ENCODE assay signal across 1 cellular context in the genomic region with DNA sequence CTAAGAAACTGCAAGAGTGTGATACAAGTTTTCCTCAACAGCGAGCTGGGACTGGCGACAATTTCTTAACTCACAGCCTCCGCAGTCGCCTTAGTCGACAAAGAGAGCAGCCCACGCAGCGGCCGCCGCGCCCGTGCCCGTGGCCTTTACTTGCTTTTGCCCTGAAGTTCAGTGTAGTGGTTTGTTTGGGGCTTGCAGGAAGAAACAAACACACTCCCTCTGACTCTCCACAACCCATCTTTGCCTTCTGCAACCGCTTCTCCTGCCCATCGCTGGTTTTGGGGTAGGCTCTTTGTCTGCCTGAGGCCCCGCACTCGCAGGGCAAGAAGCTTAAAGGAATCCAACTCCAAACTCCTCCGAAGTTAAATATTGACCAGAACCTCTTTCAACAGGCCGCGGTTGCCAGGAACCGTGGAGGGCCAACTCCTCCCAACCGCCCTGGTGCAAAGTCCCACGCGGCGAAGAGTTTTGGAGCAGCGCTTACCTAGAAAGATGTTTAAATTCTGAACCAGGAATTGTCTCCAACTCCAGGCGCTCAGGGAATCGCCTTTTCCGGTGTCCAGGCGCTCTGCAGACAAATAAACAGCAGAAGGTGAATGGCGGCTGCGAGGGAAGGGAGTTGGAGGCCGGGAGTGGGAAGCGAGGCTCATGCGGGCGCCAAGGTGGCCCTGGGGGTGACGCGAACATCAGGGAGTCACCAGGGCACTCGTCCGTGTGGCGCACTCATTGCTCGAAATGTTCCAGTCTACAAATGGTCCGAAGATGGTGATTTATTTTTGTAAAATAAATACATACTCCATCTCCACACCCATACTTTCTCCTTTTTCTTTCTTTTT.
TF ChIP-seq lines count a peak whose summit lies in the region.

No MANE protein-coding gene starts in this region.

TF ChIP-seq in SK-N-SH, 30 proteins besides CTCF, POLR2A, EP300 and RAD21:
- TF ChIP-seq NFIC (IDR thresholded peaks at IDR 0.05; ENCODE audit: borderline replicate concordance) = no peak
- no peak for TF ChIP-seq JUND (IDR thresholded peaks at IDR 0.05)
- TF ChIP-seq CHD2 (IDR thresholded peaks at IDR 0.05; ENCODE audit: low read length, partially characterized antibody) = no peak
- TF ChIP-seq MEF2A (IDR thresholded peaks at IDR 0.05; ENCODE audit: borderline replicate concordance, low read depth) = no peak
- no peak for TF ChIP-seq TAF1 (IDR thresholded peaks at IDR 0.05; ENCODE audit: borderline replicate concordance, low read depth, low read length)
